In genomic region chr6:157023958-157024357, GRCh38 we compare ENCODE assay signal across 16 cellular contexts.
A peak's percentile ranks its signal among the peaks of the same experiment; 100 is the strongest.
DNase-seq lines count a peak whose midpoint lies in the region; TF ChIP-seq lines count a peak whose summit lies in the region.
"Had no signal": no experiment of that assay in that cellular context is flagged by ENCODE, and none has a peak within 500 bp of the region (broad histone marks: within the 10 kb centered on the region; RNA-seq: fewer than 3 reads in every experiment).

No MANE protein-coding gene starts in this region.

- TF ChIP-seq CTCF in liver (IDR thresholded peaks at IDR 0.05; ENCODE audit: low read depth, low read length, missing input control), result no peak
- no peak for TF ChIP-seq CTCF in type B pancreatic cell (conservative IDR thresholded peaks at IDR 0.05)
- no peak for TF ChIP-seq CTCF in progenitor cell of endocrine pancreas (IDR thresholded peaks at IDR 0.05; ENCODE audit: unreplicated experiment)

- H3K27ac ChIP-seq in liver (ENCODE audit: low read depth in 1 of 2, low read length in 2 of 2), result no peak overlapping the region
- H3K27ac ChIP-seq: WERI-Rb-1 had no signal

- H3K36me3 Mint-ChIP-seq in type B pancreatic cell, result peaks cover 6% of the 10 kb centered on the region
- peaks cover 3% of the 10 kb centered on the region for H3K36me3 Mint-ChIP-seq in progenitor cell of endocrine pancreas (ENCODE audit: insufficient read depth)

- H3K27ac Mint-ChIP-seq in type B pancreatic cell, result peak overlapping the region; percentile 39
- no peak overlapping the region for H3K27ac Mint-ChIP-seq in progenitor cell of endocrine pancreas
- H3K27ac Mint-ChIP-seq: activated CD8-positive, alpha-beta memory T cell treated with anti-CD3 and anti-CD28 coated beads, Interleukin-2, amount 10 ng/mL, durations not matched to agents 7 days and 5 days; activated naive CD8-positive, alpha-beta T cell treated with anti-CD3 and anti-CD28 coated beads for 36 hours; CD8-positive, alpha-beta T cell had no signal

- H3K27me3 ChIP-seq in liver (ENCODE audit: control insufficient read depth in 4 of 4, insufficient read depth in 4 of 4, low read length in 3 of 4), result no peaks in the 10 kb centered on the region

- peaks cover 24% of the 10 kb centered on the region for H3K4me1 Mint-ChIP-seq in type B pancreatic cell (ENCODE audit: unreplicated experiment)
- peaks cover 6% of the 10 kb centered on the region for H3K4me1 Mint-ChIP-seq in progenitor cell of endocrine pancreas (ENCODE audit: low read depth)

- H3K4me3 ChIP-seq in liver (ENCODE audit: low read depth in 1 of 3, low read length in 3 of 3), result no peak overlapping the region
- H3K4me3 ChIP-seq: coronary artery had no signal

- peak; percentile 32 to 39 for TF ChIP-seq RAD21 in liver (IDR thresholded peaks at IDR 0.05)

- no peaks in the 10 kb centered on the region for H3K27me3 Mint-ChIP-seq in type B pancreatic cell
- no peaks in the 10 kb centered on the region for H3K27me3 Mint-ChIP-seq in progenitor cell of endocrine pancreas
- H3K27me3 Mint-ChIP-seq: activated CD8-positive, alpha-beta memory T cell treated with anti-CD3 and anti-CD28 coated beads, Interleukin-2, amount 10 ng/mL, durations not matched to agents 7 days and 5 days; activated naive CD8-positive, alpha-beta T cell treated with anti-CD3 and anti-CD28 coated beads for 36 hours had no signal

- peaks cover 0 to 1% (median 0%) of the 10 kb centered on the region in 4 donors for H3K9me3 ChIP-seq in liver (ENCODE audit: control insufficient read depth in 4 of 4, low read length in 3 of 4)
- H3K9me3 ChIP-seq: SK-N-SH had no signal

- 55% methylated on average over 2 of the region's 2 CpGs for WGBS in liver

- H3K4me1 ChIP-seq in liver (ENCODE audit: control insufficient read depth in 4 of 4, insufficient read depth in 4 of 4, low read length in 3 of 4), result peaks cover 0 to 18% (median 8%) of the 10 kb centered on the region in 4 donors

- H3K36me3 ChIP-seq in liver (ENCODE audit: control insufficient read depth in 4 of 4, insufficient read depth in 3 of 4, low read depth in 1 of 4, low read length in 3 of 4), result no peaks in the 10 kb centered on the region

- peaks cover 4% of the 10 kb centered on the region for H3K9me3 Mint-ChIP-seq in type B pancreatic cell
- no peaks in the 10 kb centered on the region for H3K9me3 Mint-ChIP-seq in progenitor cell of endocrine pancreas (ENCODE audit: low read depth)
- H3K9me3 Mint-ChIP-seq: CD8-positive, alpha-beta T cell had no signal

- H3K9ac ChIP-seq in liver (ENCODE audit: low read depth in 1 of 2, low read length in 2 of 2), result no peak overlapping the region
- H3K9ac ChIP-seq: SK-N-SH had no signal

- peak overlapping the region; percentile 21 for H3K4me3 Mint-ChIP-seq in type B pancreatic cell
- H3K4me3 Mint-ChIP-seq in progenitor cell of endocrine pancreas (ENCODE audit: low read depth), result no peak overlapping the region
- H3K4me3 Mint-ChIP-seq: activated CD8-positive, alpha-beta memory T cell treated with anti-CD3 and anti-CD28 coated beads, Interleukin-2, amount 10 ng/mL, durations not matched to agents 7 days and 5 days; activated naive CD8-positive, alpha-beta T cell treated with anti-CD3 and anti-CD28 coated beads for 36 hours; CD8-positive, alpha-beta T cell had no signal

- DNase-seq in M059J (ENCODE audit: low read depth), result peak; percentile 21
- peak; percentile 44 for DNase-seq in astrocyte of the hippocampus (ENCODE audit: low read depth, low spot score)
- no peak for DNase-seq in type B pancreatic cell (ENCODE audit: extremely low spot score, unreplicated experiment)
- no peak for DNase-seq in C1 segment of cervical spinal cord (lab: John Stamatoyannopoulos, UW)
- no peak for DNase-seq in progenitor cell of endocrine pancreas (ENCODE audit: low spot score, unreplicated experiment)
- no peak for DNase-seq in stimulated activated CD4-positive, alpha-beta T cell treated with anti-CD3 and anti-CD28 coated beads, Interleukin-1b, Interleukin-23, amount 100 ng/mL, for 48 hours
- DNase-seq: activated CD8-positive, alpha-beta memory T cell treated with anti-CD3 and anti-CD28 coated beads, Interleukin-2, amount 10 ng/mL, durations not matched to agents 7 days and 5 days; activated naive CD8-positive, alpha-beta T cell treated with anti-CD3 and anti-CD28 coated beads for 36 hours; CD8-positive, alpha-beta T cell; foreskin fibroblast; islet precursor cell; posterior cingulate gyrus; SK-N-SH; WERI-Rb-1 had no signal

TF ChIP-seq in liver, 16 proteins besides CTCF, POLR2A, EP300 and RAD21:
- TF ChIP-seq NR2F2 (IDR thresholded peaks at IDR 0.05) (no peak), EGR1 (IDR thresholded peaks at IDR 0.05; ENCODE audit: low read depth in 2 of 2) (no peak), ZBTB33 (IDR thresholded peaks at IDR 0.05) (no peak), MAX (IDR thresholded peaks at IDR 0.05) (no peak), FOXA2 (IDR thresholded peaks at IDR 0.05) (no peak), TAF1 (conservative IDR thresholded peaks at IDR 0.05) (no peak), YY1 (IDR thresholded peaks at IDR 0.05) (no peak), SP1 (IDR thresholded peaks at IDR 0.05) (no peak), RXRA (IDR thresholded peaks at IDR 0.05) (no peak), REST (IDR thresholded peaks at IDR 0.05) (no peak)

Comparison
In these comparisons a context has a peak if more than half of its experiments do, and no peak if none do; other contexts are left out.
1. DNase-seq: peak in M059J (single experiment) and astrocyte of the hippocampus (single experiment); none in type B pancreatic cell (single experiment), C1 segment of cervical spinal cord (0 of 14), progenitor cell of endocrine pancreas (single experiment) and stimulated activated CD4-positive, alpha-beta T cell treated with anti-CD3 and anti-CD28 coated beads, Interleukin-1b, Interleukin-23, amount 100 ng/mL, for 48 hours (single experiment).